In genomic region chr6:15207923-15208322, GRCh38 we compare ENCODE assay signal across 13 cellular contexts. TPM values are rescaled to one million over a fixed set of nuclear protein-coding genes. Genes with fewer than 3 reads are reported as not detected.
DNase-seq lines count a peak whose midpoint lies in the region; ATAC-seq lines count a peak whose summit lies in the region.
"Had no signal": no experiment of that assay in that cellular context is flagged by ENCODE, and none has a peak within 500 bp of the region (broad histone marks: within the 10 kb centered on the region; RNA-seq: fewer than 3 reads in every experiment).

No MANE protein-coding gene starts in this region.

- ATAC-seq in activated naive CD4-positive, alpha-beta T cell treated with anti-CD3 and anti-CD28 coated beads, Interleukin-2, amount 50 U/mL, for 72 hours, result peak; percentile 28 to 35
- peak; percentile 64 for ATAC-seq in activated T-helper 17 cell treated with anti-CD3 and anti-CD28 coated beads, Interleukin-2, amount 50 U/mL, for 72 hours (replicated peaks)
- no peak for ATAC-seq in GM18870 (IDR thresholded peaks at IDR 0.05; ENCODE audit: unreplicated experiment)

- H3K36me3 Mint-ChIP-seq in activated naive CD4-positive, alpha-beta T cell treated with anti-CD3 and anti-CD28 coated beads, Interleukin-2, amount 50 U/mL, for 72 hours, result no peaks in the 10 kb centered on the region
- no peaks in the 10 kb centered on the region for H3K36me3 Mint-ChIP-seq in activated T-helper 17 cell treated with anti-CD3 and anti-CD28 coated beads, Interleukin-2, amount 50 U/mL, for 72 hours (ENCODE audit: low read depth)

- DNase-seq in activated naive CD4-positive, alpha-beta T cell treated with anti-CD3 and anti-CD28 coated beads, Interleukin-2, amount 50 U/mL, for 72 hours (ENCODE audit: low spot score in 2 of 2), result no peak
- no peak for DNase-seq in activated naive CD4-positive, alpha-beta T cell treated with anti-CD3 and anti-CD28 coated beads, Interleukin-2, amount 50 U/mL, for 16 hours
- DNase-seq in glomerular visceral epithelial cell (ENCODE audit: extremely low spot score) (peak; percentile 17), hepatic stellate cell (ENCODE audit: low spot score) (no peak)
- no peak for DNase-seq in activated CD4-positive, CD25-positive, alpha-beta regulatory T cell treated with anti-CD3 and anti-CD28 coated beads, Interleukin-2, amount 50 U/mL, for 72 hours
- no peak for DNase-seq in NK-92 treated with Interleukin-12 subunit alpha and Interleukin-12 subunit beta, amount 100 ng/mL, for 24 hours (lab: John Stamatoyannopoulos, UW)
- DNase-seq: activated CD4-positive, CD25-positive, alpha-beta regulatory T cell; activated T-cell treated with anti-CD3 and anti-CD28 coated beads for 4 hours; NCI-H1417 treated with DMSO at 0.1 percent for 48 hours; NCI-H446 treated with DMSO at 0.1 percent for 48 hours had no signal

- H3K27me3 Mint-ChIP-seq in activated T-helper 17 cell treated with anti-CD3 and anti-CD28 coated beads, Interleukin-2, amount 50 U/mL, for 72 hours, result no peaks in the 10 kb centered on the region
- H3K27me3 Mint-ChIP-seq: dendritic cell treated with granulocyte-macrophage colony-stimulating factor and Interleukin-4, amounts not matched to agents 40 ng/mL and 50 ng/mL, for 4 days had no signal

- peak overlapping the region in 1 of 2 donors; percentile 22 for H3K27ac Mint-ChIP-seq in activated naive CD4-positive, alpha-beta T cell treated with anti-CD3 and anti-CD28 coated beads, Interleukin-2, amount 50 U/mL, for 72 hours
- H3K27ac Mint-ChIP-seq in activated T-helper 17 cell treated with anti-CD3 and anti-CD28 coated beads, Interleukin-2, amount 50 U/mL, for 72 hours, result peak overlapping the region; percentile 14
- H3K27ac Mint-ChIP-seq: dendritic cell treated with granulocyte-macrophage colony-stimulating factor and Interleukin-4, amounts not matched to agents 40 ng/mL and 50 ng/mL, for 4 days had no signal

- no peak overlapping the region for H3K4me3 Mint-ChIP-seq in activated T-helper 17 cell treated with anti-CD3 and anti-CD28 coated beads, Interleukin-2, amount 50 U/mL, for 72 hours
- H3K4me3 Mint-ChIP-seq: dendritic cell treated with granulocyte-macrophage colony-stimulating factor and Interleukin-4, amounts not matched to agents 40 ng/mL and 50 ng/mL, for 4 days had no signal

- peaks cover 0 to 9% of the 10 kb centered on the region in 2 donors for H3K9me3 Mint-ChIP-seq in activated naive CD4-positive, alpha-beta T cell treated with anti-CD3 and anti-CD28 coated beads, Interleukin-2, amount 50 U/mL, for 72 hours
- no peaks in the 10 kb centered on the region for H3K9me3 Mint-ChIP-seq in activated T-helper 17 cell treated with anti-CD3 and anti-CD28 coated beads, Interleukin-2, amount 50 U/mL, for 72 hours
- H3K9me3 Mint-ChIP-seq: dendritic cell treated with granulocyte-macrophage colony-stimulating factor and Interleukin-4, amounts not matched to agents 40 ng/mL and 50 ng/mL, for 4 days had no signal

- H3K4me1 Mint-ChIP-seq in activated T-helper 17 cell treated with anti-CD3 and anti-CD28 coated beads, Interleukin-2, amount 50 U/mL, for 72 hours, result peaks cover 6% of the 10 kb centered on the region

RNA-seq across cellular contexts. Expression of gene JARID2, which starts 37.9 kb away (rescaled TPM):
- 10 to 100 TPM; 35.3 to 36.3 TPM for total RNA-seq in activated naive CD4-positive, alpha-beta T cell treated with anti-CD3 and anti-CD28 coated beads, Interleukin-2, amount 50 U/mL, for 72 hours
- 10 to 100 TPM; 20.7 to 50.3 TPM for total RNA-seq in activated T-helper 17 cell treated with anti-CD3 and anti-CD28 coated beads, Interleukin-2, amount 50 U/mL, for 72 hours
